22 cellular contexts compared by ENCODE assay signal in the genomic region with DNA sequence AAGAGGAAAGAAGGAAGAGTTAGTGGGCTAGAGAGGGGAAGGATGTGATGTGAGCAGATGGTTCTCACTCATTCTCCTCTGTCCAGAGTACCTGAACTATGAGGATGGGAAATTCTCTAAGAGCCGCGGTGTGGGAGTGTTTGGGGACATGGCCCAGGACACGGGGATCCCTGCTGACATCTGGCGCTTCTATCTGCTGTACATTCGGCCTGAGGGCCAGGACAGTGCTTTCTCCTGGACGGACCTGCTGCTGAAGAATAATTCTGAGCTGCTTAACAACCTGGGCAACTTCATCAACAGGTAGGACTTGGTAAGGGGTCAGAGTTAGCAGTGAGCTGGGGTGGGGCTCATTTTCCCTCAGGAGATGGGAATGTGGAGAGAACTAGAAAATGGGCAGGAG. TPM values are rescaled to one million over a fixed set of nuclear protein-coding genes. Genes with fewer than 3 reads are reported as not detected.
DNase-seq lines count a peak whose midpoint lies in the region; ATAC-seq and TF ChIP-seq lines count a peak whose summit lies in the region.
"Had no signal": no experiment of that assay in that cellular context is flagged by ENCODE, and none has a peak within 500 bp of the region (broad histone marks: within the 10 kb centered on the region; RNA-seq: fewer than 3 reads in every experiment).

No MANE protein-coding gene starts in this region.

- H3K4me1 ChIP-seq in HEK293 (ENCODE audit: control insufficient read depth, insufficient read depth, low read length) = no peaks in the 10 kb centered on the region

- POLR2A ChIA-PET in activated CD4-positive, alpha-beta T cell treated with anti-CD3 and anti-CD28 coated beads, Interleukin-2, amount 10 ng/mL, durations not matched to agents 7 days and 5 days (lab: Charles Lee) = no interaction called here
- POLR2A ChIA-PET in HEK293 (lab: Yijun Ruan, JAX) = interaction anchor here (1.9 kb wide), 1 partner anchor 7 kb away, joined by 8 read pairs; the partner anchor contains the start of gene DDIT3
- POLR2A ChIA-PET in activated naive CD8-positive, alpha-beta T cell treated with anti-CD3 and anti-CD28 coated beads, Interleukin-2, amount 10 ng/mL, durations not matched to agents 7 days and 5 days (lab: Charles Lee) = interaction anchor here (0.6 to 1.6 kb wide), 3 partner anchors 8 to 36 kb away, joined by 3 to 4 read pairs (median 3); partner anchors contain the start of gene DDIT3

- no peak for TF ChIP-seq CTCF in HEK293 (tag by site-specific recombination; IDR thresholded peaks at IDR 0.05)
- TF ChIP-seq CTCF in natural killer cell (IDR thresholded peaks at IDR 0.05) = no peak

- H3K36me3 Mint-ChIP-seq in activated CD4-positive, alpha-beta T cell treated with anti-CD3 and anti-CD28 coated beads, Interleukin-2, amount 10 ng/mL, durations not matched to agents 7 days and 5 days (ENCODE audit: low read depth) = peaks cover 70% of the 10 kb centered on the region
- peaks cover 39% of the 10 kb centered on the region for H3K36me3 Mint-ChIP-seq in activated naive CD8-positive, alpha-beta T cell treated with anti-CD3 and anti-CD28 coated beads, Interleukin-2, amount 10 ng/mL, durations not matched to agents 7 days and 5 days
- H3K36me3 Mint-ChIP-seq in natural killer cell = peaks cover 26% of the 10 kb centered on the region
- H3K36me3 Mint-ChIP-seq in stimulated activated naive B cell treated with anti-CD40 and anti-IgM and Interleukin-4, amounts not matched to agents 10 μg/mL and 1 μg/mL and 100 μg/mL, for 72 hours = peaks cover 54 to 70% of the 10 kb centered on the region in 2 donors

- H3K4me3 ChIP-seq in HEK293 (ENCODE audit: low read depth, low read length) = no peak overlapping the region
- H3K4me3 ChIP-seq: BLaER1, lower lobe of right lung, ovary, suprapubic skin had no signal

- H3K4me1 Mint-ChIP-seq in activated CD4-positive, alpha-beta T cell treated with anti-CD3 and anti-CD28 coated beads, Interleukin-2, amount 10 ng/mL, durations not matched to agents 7 days and 5 days = peaks cover 11% of the 10 kb centered on the region
- H3K4me1 Mint-ChIP-seq in activated naive CD8-positive, alpha-beta T cell treated with anti-CD3 and anti-CD28 coated beads, Interleukin-2, amount 10 ng/mL, durations not matched to agents 7 days and 5 days = peaks cover 16% of the 10 kb centered on the region
- peaks cover 5 to 10% of the 10 kb centered on the region in 2 donors for H3K4me1 Mint-ChIP-seq in natural killer cell
- peaks cover 8 to 21% of the 10 kb centered on the region in 2 donors for H3K4me1 Mint-ChIP-seq in stimulated activated naive B cell treated with anti-CD40 and anti-IgM and Interleukin-4, amounts not matched to agents 10 μg/mL and 1 μg/mL and 100 μg/mL, for 72 hours

- no peaks in the 10 kb centered on the region for H3K9me3 Mint-ChIP-seq in activated CD4-positive, alpha-beta T cell treated with anti-CD3 and anti-CD28 coated beads, Interleukin-2, amount 10 ng/mL, durations not matched to agents 7 days and 5 days
- no peaks in the 10 kb centered on the region for H3K9me3 Mint-ChIP-seq in activated naive CD8-positive, alpha-beta T cell treated with anti-CD3 and anti-CD28 coated beads, Interleukin-2, amount 10 ng/mL, durations not matched to agents 7 days and 5 days
- no peaks in the 10 kb centered on the region for H3K9me3 Mint-ChIP-seq in natural killer cell
- no peaks in the 10 kb centered on the region for H3K9me3 Mint-ChIP-seq in stimulated activated naive B cell treated with anti-CD40 and anti-IgM and Interleukin-4, amounts not matched to agents 10 μg/mL and 1 μg/mL and 100 μg/mL, for 72 hours

- no peak for DNase-seq in activated CD4-positive, alpha-beta T cell treated with anti-CD3 and anti-CD28 coated beads, Interleukin-2, amount 10 ng/mL, durations not matched to agents 7 days and 5 days
- DNase-seq in activated CD4-positive, alpha-beta T cell treated with anti-CD3 and anti-CD28 coated beads, Interleukin-2, amount 50 U/mL, for 4 hours = no peak
- no peak for DNase-seq in activated naive CD8-positive, alpha-beta T cell treated with anti-CD3 and anti-CD28 coated beads, Interleukin-2, amount 10 ng/mL, durations not matched to agents 7 days and 5 days
- DNase-seq in natural killer cell = no peak
- DNase-seq in stimulated activated naive B cell treated with anti-CD40 and anti-IgM and Interleukin-4, amounts not matched to agents 10 μg/mL and 1 μg/mL and 100 μg/mL, for 72 hours = no peak
- DNase-seq in effector CD8-positive, alpha-beta T cell (lab: John Stamatoyannopoulos, UW) = no peak
- DNase-seq: activated CD4-positive, alpha-beta T cell treated with anti-CD3 and anti-CD28 coated beads for 48 hours; amniotic stem cell; dermis blood vessel endothelial cell; DMS153; foreskin fibroblast; GDM1; lower lobe of right lung; NCI-H146; NCI-H748 treated with DMSO at 0.1 percent for 48 hours; ovary; stimulated activated CD8-positive, alpha-beta memory T cell treated with anti-CD3 and anti-CD28 coated beads, Interleukin-4, amount 100 ng/mL, for 48 hours had no signal

- no peak for ATAC-seq in activated naive CD8-positive, alpha-beta T cell treated with anti-CD3 and anti-CD28 coated beads, Interleukin-2, amount 10 ng/mL, durations not matched to agents 7 days and 5 days (ENCODE audit: low read depth)
- ATAC-seq in natural killer cell = peak in 1 of 3 donors; percentile 7
- no peak for ATAC-seq in stimulated activated naive B cell treated with anti-CD40 and anti-IgM and Interleukin-4, amounts not matched to agents 10 μg/mL and 1 μg/mL and 100 μg/mL, for 72 hours (replicated peaks)
- no peak for ATAC-seq in GM21423 (IDR thresholded peaks at IDR 0.05; ENCODE audit: unreplicated experiment)
- ATAC-seq: lower lobe of right lung had no signal

- peaks cover 55 to 85% of the 10 kb centered on the region in 2 experiments for H3K36me3 ChIP-seq in HEK293 (ENCODE audit: control insufficient read depth in 2 of 2, insufficient read depth in 1 of 2, low read length in 2 of 2)
- H3K36me3 ChIP-seq: ovary had no signal

- peak overlapping the region; percentile 15 for H3K27ac Mint-ChIP-seq in activated CD4-positive, alpha-beta T cell treated with anti-CD3 and anti-CD28 coated beads, Interleukin-2, amount 10 ng/mL, durations not matched to agents 7 days and 5 days
- H3K27ac Mint-ChIP-seq in activated naive CD8-positive, alpha-beta T cell treated with anti-CD3 and anti-CD28 coated beads, Interleukin-2, amount 10 ng/mL, durations not matched to agents 7 days and 5 days = peak overlapping the region; percentile 46
- peak overlapping the region; percentile 26 to 60 for H3K27ac Mint-ChIP-seq in natural killer cell
- H3K27ac Mint-ChIP-seq in stimulated activated naive B cell treated with anti-CD40 and anti-IgM and Interleukin-4, amounts not matched to agents 10 μg/mL and 1 μg/mL and 100 μg/mL, for 72 hours = no peak overlapping the region

- no peak overlapping the region for H3K27ac ChIP-seq in HEK293 (ENCODE audit: extremely low read depth, low read depth, low read length)
- H3K27ac ChIP-seq: BLaER1, epithelial cell of prostate, lower lobe of right lung, ovary, suprapubic skin had no signal

- no peak overlapping the region for H3K4me3 Mint-ChIP-seq in activated CD4-positive, alpha-beta T cell treated with anti-CD3 and anti-CD28 coated beads, Interleukin-2, amount 10 ng/mL, durations not matched to agents 7 days and 5 days
- no peak overlapping the region for H3K4me3 Mint-ChIP-seq in activated naive CD8-positive, alpha-beta T cell treated with anti-CD3 and anti-CD28 coated beads, Interleukin-2, amount 10 ng/mL, durations not matched to agents 7 days and 5 days
- no peak overlapping the region for H3K4me3 Mint-ChIP-seq in natural killer cell
- H3K4me3 Mint-ChIP-seq in stimulated activated naive B cell treated with anti-CD40 and anti-IgM and Interleukin-4, amounts not matched to agents 10 μg/mL and 1 μg/mL and 100 μg/mL, for 72 hours = no peak overlapping the region

- H3K9me3 ChIP-seq in HEK293 (ENCODE audit: control insufficient read depth, insufficient read depth, low read depth, low read length) = no peaks in the 10 kb centered on the region
- H3K9me3 ChIP-seq: BLaER1, lower lobe of right lung, ovary, suprapubic skin had no signal

- CTCF ChIA-PET in activated CD4-positive, alpha-beta T cell treated with anti-CD3 and anti-CD28 coated beads, Interleukin-2, amount 10 ng/mL, durations not matched to agents 7 days and 5 days (lab: Charles Lee) = interaction anchor here (0.6 to 1.6 kb wide), 5 partner anchors 9 to 45 kb away, joined by 3 to 6 read pairs (median 3); no protein-coding TSS in a partner anchor
- CTCF ChIA-PET in HEK293 (lab: Yijun Ruan, JAX) = no interaction called here

- intact Hi-C loops in natural killer cell (cut with micrococcal nuclease) = no loop called here

- no peaks in the 10 kb centered on the region for H3K27me3 Mint-ChIP-seq in activated CD4-positive, alpha-beta T cell treated with anti-CD3 and anti-CD28 coated beads, Interleukin-2, amount 10 ng/mL, durations not matched to agents 7 days and 5 days
- H3K27me3 Mint-ChIP-seq in activated naive CD8-positive, alpha-beta T cell treated with anti-CD3 and anti-CD28 coated beads, Interleukin-2, amount 10 ng/mL, durations not matched to agents 7 days and 5 days = no peaks in the 10 kb centered on the region
- no peaks in the 10 kb centered on the region for H3K27me3 Mint-ChIP-seq in natural killer cell (ENCODE audit: low read depth in 2 of 2)
- no peaks in the 10 kb centered on the region for H3K27me3 Mint-ChIP-seq in stimulated activated naive B cell treated with anti-CD40 and anti-IgM and Interleukin-4, amounts not matched to agents 10 μg/mL and 1 μg/mL and 100 μg/mL, for 72 hours

RNA-seq across cellular contexts. Expression of gene DDIT3, which starts 7.6 kb away (rescaled TPM):
- 10 to 100 TPM; 10.5 to 11.4 TPM for total RNA-seq in activated CD4-positive, alpha-beta T cell treated with anti-CD3 and anti-CD28 coated beads, Interleukin-2, amount 10 ng/mL, durations not matched to agents 7 days and 5 days
- total RNA-seq in activated naive CD8-positive, alpha-beta T cell treated with anti-CD3 and anti-CD28 coated beads, Interleukin-2, amount 10 ng/mL, durations not matched to agents 7 days and 5 days = 10 to 100 TPM; 34.4 to 37.2 TPM
- total RNA-seq in natural killer cell = 100 to 1,000 TPM; 117 to 318 (median 182) TPM

RNA-seq across cellular contexts. Expression of gene MBD6, which starts 10.0 kb away (rescaled TPM):
- total RNA-seq in activated CD4-positive, alpha-beta T cell treated with anti-CD3 and anti-CD28 coated beads, Interleukin-2, amount 10 ng/mL, durations not matched to agents 7 days and 5 days = 10 to 100 TPM; 66.0 to 80.1 TPM
- total RNA-seq in activated naive CD8-positive, alpha-beta T cell treated with anti-CD3 and anti-CD28 coated beads, Interleukin-2, amount 10 ng/mL, durations not matched to agents 7 days and 5 days = 10 to 100 TPM; 94.2 to 96.7 TPM
- total RNA-seq in natural killer cell = 100 to 1,000 TPM; 130 to 142 (median 139) TPM

RNA-seq across cellular contexts. Expression of gene MARS1, which starts 24.8 kb away (rescaled TPM):
- total RNA-seq in activated CD4-positive, alpha-beta T cell treated with anti-CD3 and anti-CD28 coated beads, Interleukin-2, amount 10 ng/mL, durations not matched to agents 7 days and 5 days = 100 to 1,000 TPM; 214 to 247 TPM
- total RNA-seq in activated naive CD8-positive, alpha-beta T cell treated with anti-CD3 and anti-CD28 coated beads, Interleukin-2, amount 10 ng/mL, durations not matched to agents 7 days and 5 days = 100 to 1,000 TPM; 293 to 306 TPM
- total RNA-seq in natural killer cell = 100 to 1,000 TPM; 200 to 237 (median 218) TPM

RNA-seq across cellular contexts. Expression of gene ARHGAP9, which starts 33.0 kb away (rescaled TPM):
- 100 to 1,000 TPM; 218 to 259 TPM for total RNA-seq in activated CD4-positive, alpha-beta T cell treated with anti-CD3 and anti-CD28 coated beads, Interleukin-2, amount 10 ng/mL, durations not matched to agents 7 days and 5 days
- total RNA-seq in activated naive CD8-positive, alpha-beta T cell treated with anti-CD3 and anti-CD28 coated beads, Interleukin-2, amount 10 ng/mL, durations not matched to agents 7 days and 5 days = 100 to 1,000 TPM; 282 to 304 TPM
- total RNA-seq in natural killer cell = 1,000 to 10,000 TPM in 2 of 3 donors, 100 to 1,000 TPM in 1; 558 to 1,091 (median 1,015) TPM
- total RNA-seq: dermis blood vessel endothelial cell had no signal

RNA-seq across cellular contexts. Expression of gene DCTN2, which starts 34.3 kb away (rescaled TPM):
- total RNA-seq in activated CD4-positive, alpha-beta T cell treated with anti-CD3 and anti-CD28 coated beads, Interleukin-2, amount 10 ng/mL, durations not matched to agents 7 days and 5 days = 10 to 100 TPM; 79.3 to 80.5 TPM
- 10 to 100 TPM; 81.0 to 84.4 TPM for total RNA-seq in activated naive CD8-positive, alpha-beta T cell treated with anti-CD3 and anti-CD28 coated beads, Interleukin-2, amount 10 ng/mL, durations not matched to agents 7 days and 5 days
- total RNA-seq in natural killer cell = 10 to 100 TPM; 65.5 to 76.5 (median 71.8) TPM
